8 cellular contexts compared by ENCODE assay signal in the genomic region with DNA sequence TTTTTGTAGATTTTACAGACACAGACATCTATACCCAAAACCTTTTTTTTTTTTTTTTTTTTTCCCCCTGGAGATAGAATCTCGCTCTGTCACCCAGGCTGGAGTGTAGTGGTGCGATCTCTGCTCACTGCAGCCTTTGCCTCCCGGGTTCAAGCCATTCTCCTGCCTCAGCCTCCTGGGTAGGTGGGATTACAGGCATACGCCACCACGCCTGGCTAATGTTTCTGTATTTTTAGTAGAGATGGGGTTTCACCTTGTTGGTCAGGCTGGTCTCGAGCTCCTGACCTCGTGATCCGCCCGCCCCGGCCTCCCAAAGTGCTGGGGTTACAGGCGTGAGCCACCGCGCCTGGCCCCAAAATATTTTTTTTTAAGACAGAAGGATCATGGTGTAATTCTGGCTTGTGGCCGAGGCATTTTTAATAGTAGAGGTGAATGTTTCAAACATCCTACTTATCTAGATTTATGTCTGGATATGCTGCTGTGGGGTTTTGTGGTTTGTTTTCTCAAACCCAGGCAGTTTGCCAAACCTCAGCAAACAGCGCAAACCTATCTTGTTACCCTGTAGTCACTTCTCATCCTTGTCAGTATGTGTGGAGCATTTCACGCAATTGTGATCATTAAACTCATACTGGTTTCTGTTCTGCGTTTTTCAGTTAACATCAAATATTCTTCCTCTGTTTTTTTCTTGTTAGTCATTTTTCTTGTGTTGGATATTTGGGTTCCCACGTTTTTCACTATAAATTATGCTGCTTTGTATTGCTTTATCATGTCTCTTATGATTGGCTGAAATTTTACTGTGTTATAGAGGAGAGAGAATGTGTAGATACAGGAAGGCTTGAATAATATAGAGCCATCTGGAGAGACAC. TPM values are rescaled to one million over a fixed set of nuclear protein-coding genes. Genes with fewer than 3 reads are reported as not detected.
A peak's percentile ranks its signal among the peaks of the same experiment; 100 is the strongest.
DNase-seq lines count a peak whose midpoint lies in the region; ATAC-seq and TF ChIP-seq lines count a peak whose summit lies in the region.

No MANE protein-coding gene starts in this region.

- intact Hi-C loops in Right ventricle myocardium inferior (cut with DNase I): no loop called here

- DNase-seq in DMS 273 (lab: John Stamatoyannopoulos, UW; ENCODE audit: unreplicated experiment): peak; percentile 85
- peak; percentile 93 for DNase-seq in NCI-H226
- DNase-seq in activated CD8-positive, alpha-beta memory T cell treated with anti-CD3 and anti-CD28 coated beads for 1 hour (ENCODE audit: extremely low read depth in 1 of 2, low read depth in 1 of 2): peak; percentile 27 to 30
- DNase-seq in epithelial cell of esophagus (ENCODE audit: low read depth): peak; percentile 81
- DNase-seq in stimulated activated CD4-positive, alpha-beta T cell treated with anti-CD3 and anti-CD28 coated beads, Interleukin-2, amount 100 ng/mL, for 4 hours (ENCODE audit: low read depth): peak; percentile 33
- DNase-seq in Right ventricle myocardium inferior (ENCODE audit: missing footprints): no peak

- H3K4me3 ChIP-seq in epithelial cell of esophagus (ENCODE audit: low read length): no peak overlapping the region

- ATAC-seq in HG02642 (IDR thresholded peaks at IDR 0.05; ENCODE audit: poor library complexity, unreplicated experiment): peak; percentile 62
- no peak for ATAC-seq in HG02885 (IDR thresholded peaks at IDR 0.05; ENCODE audit: poor library complexity, unreplicated experiment)
- ATAC-seq in Right ventricle myocardium inferior: no peak

- no peak for TF ChIP-seq CTCF in epithelial cell of esophagus (IDR thresholded peaks at IDR 0.05; ENCODE audit: insufficient read depth, low read depth, low read length, missing control alignments)

RNA-seq across cellular contexts. Expression of a gene that starts 36.2 kb away (rescaled TPM):
- total RNA-seq in Right ventricle myocardium inferior: 16.3 TPM

RNA-seq across cellular contexts. Expression of a gene that starts 45.9 kb away (rescaled TPM):
- 70.6 TPM for total RNA-seq in Right ventricle myocardium inferior
